8 cellular contexts compared by ENCODE assay signal in the genomic region with DNA sequence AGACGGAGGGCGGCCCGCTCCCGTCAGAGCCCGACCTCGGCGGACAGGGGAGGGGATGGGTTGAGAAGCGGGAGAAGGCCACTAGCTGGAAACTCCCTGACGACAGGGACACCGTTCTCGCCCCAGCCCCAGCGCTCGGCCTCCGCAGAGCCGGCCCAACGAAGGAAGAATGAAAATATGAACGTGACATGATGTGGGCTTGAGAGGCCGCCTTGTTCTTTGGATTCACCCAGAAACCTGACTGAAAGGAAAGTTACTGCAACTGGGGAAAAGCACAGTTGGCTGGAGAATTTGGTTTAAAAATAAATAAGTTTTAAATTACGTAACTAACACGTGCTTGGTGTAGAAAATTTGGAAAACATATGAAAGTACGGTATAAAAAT. TPM values are rescaled to one million over a fixed set of nuclear protein-coding genes. Genes with fewer than 3 reads are reported as not detected.
DNase-seq lines count a peak whose midpoint lies in the region; ATAC-seq and TF ChIP-seq lines count a peak whose summit lies in the region.

No MANE protein-coding gene starts in this region.

- peaks cover 23% of the 10 kb centered on the region for H3K4me1 Mint-ChIP-seq in activated T-cell treated with anti-CD3 and anti-CD28 coated beads, Interleukin-2, amount 50 U/mL, for 24 hours (ENCODE audit: low read depth)
- peaks cover 32% of the 10 kb centered on the region for H3K4me1 Mint-ChIP-seq in T-helper 2 cell treated with Interferon-gamma antibody and Interleukin-4, amounts not matched to agents 5 μg/mL and 100 μg/mL, for 36 hours (ENCODE audit: low read depth)
- peaks cover 15% of the 10 kb centered on the region for H3K4me1 Mint-ChIP-seq in endodermal cell

- H3K4me1 ChIP-seq in endodermal cell (ENCODE audit: control insufficient read depth, insufficient read depth, low read length) (no peaks in the 10 kb centered on the region), transverse colon (peaks cover 8 to 37% (median 24%) of the 10 kb centered on the region in 4 donors)

- H3K36me3 ChIP-seq in endodermal cell (ENCODE audit: control insufficient read depth, insufficient read depth, low read length) (no peaks in the 10 kb centered on the region), transverse colon (no peaks in the 10 kb centered on the region)

- H3K27ac ChIP-seq in endodermal cell (ENCODE audit: low read depth, low read length) (peak overlapping the region; percentile 83), transverse colon (peak overlapping the region; percentile 95 to 99 (median 98))

- no peaks in the 10 kb centered on the region for H3K9me3 Mint-ChIP-seq in activated T-cell treated with anti-CD3 and anti-CD28 coated beads, Interleukin-2, amount 50 U/mL, for 24 hours
- no peaks in the 10 kb centered on the region for H3K9me3 Mint-ChIP-seq in T-helper 2 cell treated with Interferon-gamma antibody and Interleukin-4, amounts not matched to agents 5 μg/mL and 100 μg/mL, for 36 hours
- no peaks in the 10 kb centered on the region for H3K9me3 Mint-ChIP-seq in endodermal cell

- in situ Hi-C loops in transverse colon (cut with MboI; ENCODE audit: low pct_ligation_motif_present in 1 of 4, low pct_unique_long_range_greater_than_20kb in 1 of 4, low sequenced_read_pairs in 3 of 4), result no loop called here

- no peak for TF ChIP-seq EP300 in transverse colon (IDR thresholded peaks at IDR 0.05; ENCODE audit: low read depth)

- H3K9ac ChIP-seq in endodermal cell (ENCODE audit: extremely low read depth, low read length, poor library complexity, severe bottlenecking), result peak overlapping the region; percentile 91

- H3K4me3 ChIP-seq in endodermal cell (ENCODE audit: low read length) (peak overlapping the region; percentile 90), transverse colon (peak overlapping the region; percentile 41 to 75 (median 67))

- H3K9me3 ChIP-seq in endodermal cell (ENCODE audit: control insufficient read depth, low read length) (no peaks in the 10 kb centered on the region), transverse colon (no peaks in the 10 kb centered on the region)

- WGBS in endodermal cell (ENCODE audit: insufficient coverage in 1 of 2, insufficient read length in 1 of 2), 2 experiments, result 8 to 10% methylated on average over 20 of the region's 21 CpGs
- WGBS in transverse colon (ENCODE audit: low coverage in 1 of 2), 2 donors, result 8 to 32% methylated on average over 3 to 20 of the region's 21 CpGs

- peaks cover 8% of the 10 kb centered on the region for H3K36me3 Mint-ChIP-seq in activated T-cell treated with anti-CD3 and anti-CD28 coated beads, Interleukin-2, amount 50 U/mL, for 24 hours (ENCODE audit: low read depth)
- peaks cover 1% of the 10 kb centered on the region for H3K36me3 Mint-ChIP-seq in T-helper 2 cell treated with Interferon-gamma antibody and Interleukin-4, amounts not matched to agents 5 μg/mL and 100 μg/mL, for 36 hours (ENCODE audit: low read depth)
- H3K36me3 Mint-ChIP-seq in endodermal cell (ENCODE audit: low read depth), result no peaks in the 10 kb centered on the region

- TF ChIP-seq CTCF in endodermal cell (conservative IDR thresholded peaks at IDR 0.05), result no peak
- TF ChIP-seq CTCF in transverse colon (IDR thresholded peaks at IDR 0.05), result no peak

- peak overlapping the region; percentile 98 for H3K27ac Mint-ChIP-seq in activated T-cell treated with anti-CD3 and anti-CD28 coated beads, Interleukin-2, amount 50 U/mL, for 24 hours
- peak overlapping the region; percentile 92 for H3K27ac Mint-ChIP-seq in T-helper 2 cell treated with Interferon-gamma antibody and Interleukin-4, amounts not matched to agents 5 μg/mL and 100 μg/mL, for 36 hours
- H3K27ac Mint-ChIP-seq in endodermal cell, result peak overlapping the region; percentile 95

- TF ChIP-seq POLR2A in transverse colon (IDR thresholded peaks at IDR 0.05), result no peak

- peak; percentile 26 for ATAC-seq in HG03196 (IDR thresholded peaks at IDR 0.05; ENCODE audit: unreplicated experiment)

- H3K27me3 ChIP-seq in endodermal cell (ENCODE audit: control insufficient read depth, insufficient read depth, low read length, poor library complexity, severe bottlenecking) (peaks cover 37% of the 10 kb centered on the region), transverse colon (no peaks in the 10 kb centered on the region)

- H3K27me3 Mint-ChIP-seq in activated T-cell treated with anti-CD3 and anti-CD28 coated beads, Interleukin-2, amount 50 U/mL, for 24 hours, result peaks cover 29% of the 10 kb centered on the region
- H3K27me3 Mint-ChIP-seq in T-helper 2 cell treated with Interferon-gamma antibody and Interleukin-4, amounts not matched to agents 5 μg/mL and 100 μg/mL, for 36 hours (ENCODE audit: low read depth), result peaks cover 13% of the 10 kb centered on the region
- H3K27me3 Mint-ChIP-seq in endodermal cell (ENCODE audit: insufficient read depth), result peaks cover 54% of the 10 kb centered on the region

- H3K4me3 Mint-ChIP-seq in activated T-cell treated with anti-CD3 and anti-CD28 coated beads, Interleukin-2, amount 50 U/mL, for 24 hours, result peak overlapping the region; percentile 96
- peak overlapping the region; percentile 95 for H3K4me3 Mint-ChIP-seq in T-helper 2 cell treated with Interferon-gamma antibody and Interleukin-4, amounts not matched to agents 5 μg/mL and 100 μg/mL, for 36 hours
- peak overlapping the region; percentile 80 for H3K4me3 Mint-ChIP-seq in endodermal cell

- intact Hi-C loops in transverse colon (cut with DNase I; ENCODE audit: low total_unique reads), result no loop called here

- no peak for DNase-seq in activated T-cell treated with anti-CD3 and anti-CD28 coated beads, Interleukin-2, amount 50 U/mL, for 24 hours
- no peak for DNase-seq in activated T-cell treated with anti-CD3 and anti-CD28 coated beads, Interleukin-2, amount 50 U/mL, for 48 hours
- peak; percentile 56 for DNase-seq in T-helper 2 cell treated with Interferon-gamma antibody and Interleukin-4, amounts not matched to agents 5 μg/mL and 100 μg/mL, for 36 hours (ENCODE audit: low spot score)
- DNase-seq in endodermal cell, result peak; percentile 93
- DNase-seq in mucosa of gallbladder (ENCODE audit: low spot score), result peak; percentile 21
- peak; percentile 58 for DNase-seq in transverse colon
- no peak for DNase-seq in HT-29 (ENCODE audit: low spot score)

RNA-seq across cellular contexts. Expression of a gene that starts 21.1 kb away (rescaled TPM):
- total RNA-seq in endodermal cell, result 1 to 10 TPM in 1 of 2 donors, under 1 TPM in 1; 0.24 to 2.3 TPM
- polyA plus RNA-seq in endodermal cell (2013, experiment 1 of 2), result 2.3 TPM
- 1.2 TPM for polyA plus RNA-seq in endodermal cell (2013, experiment 2 of 2)
- 5.7 TPM for total RNA-seq in mucosa of gallbladder
- 10 to 100 TPM in 1 of 4 donors, 1 to 10 TPM in 2, under 1 TPM in 1; 0.40 to 22.8 (median 7.2) TPM for total RNA-seq in transverse colon
- total RNA-seq in HT-29 (2014; rRNA removed; shearing (Covaris generic)), result not detected in 2 replicates

RNA-seq across cellular contexts. Expression of a gene that starts 40.4 kb away (rescaled TPM):
- total RNA-seq in endodermal cell (10 to 100 TPM; 38.8 to 47.1 TPM), mucosa of gallbladder (26.2 TPM), transverse colon (10 to 100 TPM; 14.9 to 26.9 (median 19.9) TPM)
- 33.2 TPM for polyA plus RNA-seq in endodermal cell (2013, experiment 1 of 2)
- polyA plus RNA-seq in endodermal cell (2013, experiment 2 of 2), result 32.9 TPM
- total RNA-seq in HT-29 (2014; rRNA removed; shearing (Covaris generic)), result 24.5 and 25.8 TPM in 2 replicates

Comparison
In these comparisons a context has a peak if more than half of its experiments do, and no peak if none do; other contexts are left out.
1. DNase-seq: peak in T-helper 2 cell treated with Interferon-gamma antibody and Interleukin-4, amounts not matched to agents 5 μg/mL and 100 μg/mL, for 36 hours (single experiment), endodermal cell (single experiment), mucosa of gallbladder (single experiment) and transverse colon (single experiment); none in activated T-cell treated with anti-CD3 and anti-CD28 coated beads, Interleukin-2, amount 50 U/mL, for 24 hours (single experiment), activated T-cell treated with anti-CD3 and anti-CD28 coated beads, Interleukin-2, amount 50 U/mL, for 48 hours (0 of 2) and HT-29 (single experiment).
2. Peak in every context shown above with its lines, with median percentiles within 50 percentile points of each other: H3K27ac Mint-ChIP-seq and H3K4me3 Mint-ChIP-seq.